1 cellular context compared by ENCODE assay signal in the genomic region with DNA sequence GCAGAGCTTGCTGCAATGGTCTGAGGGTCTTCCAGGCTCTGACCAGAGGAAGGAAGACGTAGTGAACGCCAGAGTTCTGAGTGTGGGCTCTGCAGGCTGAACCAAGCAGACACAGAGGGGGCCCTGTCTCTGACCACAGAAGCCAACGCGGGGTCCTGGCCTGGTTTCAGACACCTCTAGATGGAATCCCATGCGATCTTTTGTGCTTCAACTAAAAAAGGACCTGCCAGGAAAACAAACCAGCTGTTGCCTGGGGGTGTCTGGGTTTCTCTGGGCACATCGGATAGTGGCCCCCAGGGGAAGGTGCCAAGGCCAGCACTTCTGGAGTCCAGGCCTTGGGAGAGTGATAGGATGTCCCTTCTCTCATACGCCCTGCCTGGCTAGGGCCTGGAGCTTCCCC.
TF ChIP-seq lines count a peak whose summit lies in the region.

No MANE protein-coding gene starts in this region.

TF ChIP-seq in HEK293, 187 proteins besides CTCF, POLR2A, EP300 and RAD21 (continued from another document):
- TF ChIP-seq, protein P1, sequence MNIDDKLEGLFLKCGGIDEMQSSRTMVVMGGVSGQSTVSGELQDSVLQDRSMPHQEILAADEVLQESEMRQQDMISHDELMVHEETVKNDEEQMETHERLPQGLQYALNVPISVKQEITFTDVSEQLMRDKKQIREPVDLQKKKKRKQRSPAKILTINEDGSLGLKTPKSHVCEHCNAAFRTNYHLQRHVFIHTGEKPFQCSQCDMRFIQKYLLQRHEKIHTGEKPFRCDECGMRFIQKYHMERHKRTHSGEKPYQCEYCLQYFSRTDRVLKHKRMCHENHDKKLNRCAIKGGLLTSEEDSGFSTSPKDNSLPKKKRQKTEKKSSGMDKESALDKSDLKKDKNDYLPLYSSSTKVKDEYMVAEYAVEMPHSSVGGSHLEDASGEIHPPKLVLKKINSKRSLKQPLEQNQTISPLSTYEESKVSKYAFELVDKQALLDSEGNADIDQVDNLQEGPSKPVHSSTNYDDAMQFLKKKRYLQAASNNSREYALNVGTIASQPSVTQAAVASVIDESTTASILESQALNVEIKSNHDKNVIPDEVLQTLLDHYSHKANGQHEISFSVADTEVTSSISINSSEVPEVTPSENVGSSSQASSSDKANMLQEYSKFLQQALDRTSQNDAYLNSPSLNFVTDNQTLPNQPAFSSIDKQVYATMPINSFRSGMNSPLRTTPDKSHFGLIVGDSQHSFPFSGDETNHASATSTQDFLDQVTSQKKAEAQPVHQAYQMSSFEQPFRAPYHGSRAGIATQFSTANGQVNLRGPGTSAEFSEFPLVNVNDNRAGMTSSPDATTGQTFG (tag by site-specific recombination; IDR thresholded peaks at IDR 0.05; ENCODE audit: borderline replicate concordance) = no peak
